8 cellular contexts compared by ENCODE assay signal in genomic region chr2:159615936-159616733, GRCh38. TPM values are rescaled to one million over a fixed set of nuclear protein-coding genes. Genes with fewer than 3 reads are reported as not detected.
DNase-seq lines count a peak whose midpoint lies in the region; ATAC-seq, FAIRE-seq and TF ChIP-seq lines count a peak whose summit lies in the region.

A gene with protein sequence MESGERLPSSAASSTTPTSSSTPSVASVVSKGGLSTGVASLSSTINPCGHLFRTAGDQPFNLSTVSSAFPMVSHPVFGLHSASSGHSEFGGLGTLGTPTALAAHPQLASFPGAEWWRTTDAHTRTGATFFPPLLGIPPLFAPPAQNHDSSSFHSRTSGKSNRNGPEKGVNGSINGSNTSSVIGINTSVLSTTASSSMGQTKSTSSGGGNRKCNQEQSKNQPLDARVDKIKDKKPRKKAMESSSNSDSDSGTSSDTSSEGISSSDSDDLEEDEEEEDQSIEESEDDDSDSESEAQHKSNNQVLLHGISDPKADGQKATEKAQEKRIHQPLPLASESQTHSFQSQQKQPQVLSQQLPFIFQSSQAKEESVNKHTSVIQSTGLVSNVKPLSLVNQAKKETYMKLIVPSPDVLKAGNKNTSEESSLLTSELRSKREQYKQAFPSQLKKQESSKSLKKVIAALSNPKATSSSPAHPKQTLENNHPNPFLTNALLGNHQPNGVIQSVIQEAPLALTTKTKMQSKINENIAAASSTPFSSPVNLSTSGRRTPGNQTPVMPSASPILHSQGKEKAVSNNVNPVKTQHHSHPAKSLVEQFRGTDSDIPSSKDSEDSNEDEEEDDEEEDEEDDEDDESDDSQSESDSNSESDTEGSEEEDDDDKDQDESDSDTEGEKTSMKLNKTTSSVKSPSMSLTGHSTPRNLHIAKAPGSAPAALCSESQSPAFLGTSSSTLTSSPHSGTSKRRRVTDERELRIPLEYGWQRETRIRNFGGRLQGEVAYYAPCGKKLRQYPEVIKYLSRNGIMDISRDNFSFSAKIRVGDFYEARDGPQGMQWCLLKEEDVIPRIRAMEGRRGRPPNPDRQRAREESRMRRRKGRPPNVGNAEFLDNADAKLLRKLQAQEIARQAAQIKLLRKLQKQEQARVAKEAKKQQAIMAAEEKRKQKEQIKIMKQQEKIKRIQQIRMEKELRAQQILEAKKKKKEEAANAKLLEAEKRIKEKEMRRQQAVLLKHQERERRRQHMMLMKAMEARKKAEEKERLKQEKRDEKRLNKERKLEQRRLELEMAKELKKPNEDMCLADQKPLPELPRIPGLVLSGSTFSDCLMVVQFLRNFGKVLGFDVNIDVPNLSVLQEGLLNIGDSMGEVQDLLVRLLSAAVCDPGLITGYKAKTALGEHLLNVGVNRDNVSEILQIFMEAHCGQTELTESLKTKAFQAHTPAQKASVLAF (N-terminal part only) (minus strand): TSS chr2:159616548. CDS start chr2:159478719, 137,829 bp downstream.

- no peaks in the 10 kb centered on the region for H3K27me3 ChIP-seq in endothelial cell of umbilical vein (ENCODE audit: control insufficient read depth in 2 of 2, insufficient read depth in 2 of 2, low read length in 2 of 2)

- peak within 1 kb of the TSS; percentile 100 for H3K4me2 ChIP-seq in endothelial cell of umbilical vein (ENCODE audit: insufficient read depth, low read length)

- CTCF ChIA-PET in endothelial cell of umbilical vein (lab: Charles Lee): interaction anchor here (0.9 to 2.2 kb wide), 6 partner anchors 18 to 330 kb away, joined by 3 to 7 read pairs (median 4); partner anchors contain the start of gene MARCHF7

- peak within 1 kb of the TSS; percentile 49 to 100 (median 100) for H3K4me3 ChIP-seq in endothelial cell of umbilical vein (replicated peaks in 1 of 3; ENCODE audit: insufficient read depth in 1 of 3, low read depth in 1 of 3, low read length in 3 of 3)

- H3K79me2 ChIP-seq in endothelial cell of umbilical vein (ENCODE audit: control insufficient read depth, insufficient read depth, low read length): peaks cover 24% of the 10 kb centered on the region

- no peak for TF ChIP-seq CTCF in endothelial cell of umbilical vein (IDR thresholded peaks at IDR 0.05; ENCODE audit: extremely low read depth in 1 of 2, insufficient read depth in 1 of 2, low read depth in 1 of 2, low read length in 2 of 2)

- H3K4me1 ChIP-seq in endothelial cell of umbilical vein (ENCODE audit: control insufficient read depth, extremely low read depth, insufficient read depth, low read length): peaks cover 30% of the 10 kb centered on the region

- intact Hi-C loops in endothelial cell of umbilical vein (cut with micrococcal nuclease): loop anchor here (1.0 to 10.0 kb wide), 5 partner anchors 96 to 349 kb away; partner anchors contain the start of gene MARCHF7

- H3K36me3 ChIP-seq in endothelial cell of umbilical vein (ENCODE audit: control insufficient read depth in 2 of 2, extremely low read depth in 1 of 2, insufficient read depth in 2 of 2, low read length in 2 of 2): no peaks in the 10 kb centered on the region

- BruUV-seq in endothelial cell of umbilical vein (replicated peaks; lab: Mats Ljungman, UMichigan): TSS peak; percentile 75

- no peaks in the 10 kb centered on the region for H3K9me3 ChIP-seq in endothelial cell of umbilical vein (replicated peaks; ENCODE audit: control insufficient read depth, insufficient read depth, low read length)

- peak; percentile 39 to 46 for DNase-seq in AML-193 (lab: John Stamatoyannopoulos, UW)
- peak; percentile 76 for DNase-seq in NCI-H2171 treated with DMSO at 0.1 percent for 48 hours (lab: John Stamatoyannopoulos, UW)
- DNase-seq in activated CD4-positive, alpha-beta T cell treated with anti-CD3 and anti-CD28 coated beads, Interleukin-2, amount 50 U/mL, for 48 hours: peak; percentile 30 to 38
- DNase-seq in endothelial cell of umbilical vein (ENCODE audit: low read depth, low spot score): peak; percentile 88
- peak; percentile 73 to 89 for DNase-seq in lung microvascular endothelial cell (ENCODE audit: low read depth in 2 of 2)

- no peaks in the 10 kb centered on the region for H3K9me3 Mint-ChIP-seq in stimulated activated memory B cell treated with anti-CD40 and anti-IgM and Interleukin-4, amounts not matched to agents 10 μg/mL and 1 μg/mL and 100 μg/mL, for 72 hours

- no peaks in the 10 kb centered on the region for H3K27me3 Mint-ChIP-seq in stimulated activated memory B cell treated with anti-CD40 and anti-IgM and Interleukin-4, amounts not matched to agents 10 μg/mL and 1 μg/mL and 100 μg/mL, for 72 hours

- H2AFZ ChIP-seq in endothelial cell of umbilical vein (ENCODE audit: low read depth, low read length): peak within 1 kb of the TSS; percentile 25

- dilution Hi-C loops in endothelial cell of umbilical vein (cut with MboI; ENCODE audit: extremely low pct_ligation_motif_present, low sequenced_read_pairs): loop anchor here (25.0 kb wide), 1 partner anchor 96 kb away; the partner anchor contains the start of gene MARCHF7

- no peaks in the 10 kb centered on the region for H3K9me1 ChIP-seq in endothelial cell of umbilical vein (replicated peaks; ENCODE audit: control insufficient read depth, extremely low read depth, insufficient read depth, low read length)

- ATAC-seq in GM18517 (IDR thresholded peaks at IDR 0.05; ENCODE audit: unreplicated experiment) (peak; percentile 28), HG02981 (IDR thresholded peaks at IDR 0.05; ENCODE audit: unreplicated experiment) (peak; percentile 39)
- peak; percentile 80 for ATAC-seq in stimulated activated memory B cell treated with anti-CD40 and anti-IgM and Interleukin-4, amounts not matched to agents 10 μg/mL and 1 μg/mL and 100 μg/mL, for 72 hours

- H3K27ac Mint-ChIP-seq in stimulated activated memory B cell treated with anti-CD40 and anti-IgM and Interleukin-4, amounts not matched to agents 10 μg/mL and 1 μg/mL and 100 μg/mL, for 72 hours: peak within 1 kb of the TSS; percentile 72

- no peaks in the 10 kb centered on the region for H3K36me3 Mint-ChIP-seq in stimulated activated memory B cell treated with anti-CD40 and anti-IgM and Interleukin-4, amounts not matched to agents 10 μg/mL and 1 μg/mL and 100 μg/mL, for 72 hours

- H3K9ac ChIP-seq in endothelial cell of umbilical vein (replicated peaks; ENCODE audit: extremely low read depth, insufficient read depth, low read length): peak within 1 kb of the TSS; percentile 100

- no peaks in the 10 kb centered on the region for H4K20me1 ChIP-seq in endothelial cell of umbilical vein (replicated peaks; ENCODE audit: control insufficient read depth, extremely low read depth, insufficient read depth, low read length)

- POLR2A ChIA-PET in endothelial cell of umbilical vein (lab: Charles Lee): interaction anchor here (0.6 to 1.4 kb wide), 11 partner anchors 10 to 772 kb away, joined by 3 to 15 read pairs (median 3); partner anchors contain the start of gene MARCHF7

- peaks cover 16% of the 10 kb centered on the region for H3K4me1 Mint-ChIP-seq in stimulated activated memory B cell treated with anti-CD40 and anti-IgM and Interleukin-4, amounts not matched to agents 10 μg/mL and 1 μg/mL and 100 μg/mL, for 72 hours

- peak within 1 kb of the TSS; percentile 78 for H3K4me3 Mint-ChIP-seq in stimulated activated memory B cell treated with anti-CD40 and anti-IgM and Interleukin-4, amounts not matched to agents 10 μg/mL and 1 μg/mL and 100 μg/mL, for 72 hours

- H3K27ac ChIP-seq in endothelial cell of umbilical vein (ENCODE audit: insufficient read depth, low read depth, low read length): peak within 1 kb of the TSS; percentile 100

- FAIRE-seq in endothelial cell of umbilical vein (lab: Jason Lieb, UNC): peak; percentile 76

- peak; percentile 58 for TF ChIP-seq POLR2A in endothelial cell of umbilical vein (IDR thresholded peaks at IDR 0.05; ENCODE audit: low read depth, low read length)

TF ChIP-seq in endothelial cell of umbilical vein, 7 proteins besides CTCF, POLR2A, EP300 and RAD21:
- TF ChIP-seq POLR2AphosphoS5 (IDR thresholded peaks at IDR 0.05; ENCODE audit: insufficient read depth, low read depth, low read length): peak; percentile 51
- TF ChIP-seq MYC (IDR thresholded peaks at IDR 0.05; ENCODE audit: low read depth, low read length): no peak

RNA-seq across cellular contexts. Expression of the gene that starts here (rescaled TPM):
- total RNA-seq in endothelial cell of umbilical vein (69.8 and 73.8 TPM in 2 replicates), lung microvascular endothelial cell (45.8 and 68.8 TPM in 2 replicates)
- polyA plus RNA-seq in endothelial cell of umbilical vein: 22.1 and 24.9 TPM in 2 replicates
- 16.8 and 17.9 TPM in 2 replicates for polyA plus RNA-seq in endothelial cell of umbilical vein (2011; cell fraction: cytosol; rRNA removed)
- 85.7 and 110 TPM in 2 replicates for polyA plus RNA-seq in endothelial cell of umbilical vein (2011; cell fraction: nucleus; rRNA removed)
- 53.1 and 53.7 TPM in 2 replicates for polyA plus RNA-seq in endothelial cell of umbilical vein (2012)
- polyA minus RNA-seq in endothelial cell of umbilical vein: 215 and 235 TPM in 2 replicates
- 23.7 TPM for polyA minus RNA-seq in endothelial cell of umbilical vein (2011; cell fraction: cytosol; rRNA and poly(A)+ RNA removed)
- 307 and 447 TPM in 2 replicates for polyA minus RNA-seq in endothelial cell of umbilical vein (2011; cell fraction: nucleus; rRNA and poly(A)+ RNA removed)

Comparison
In these comparisons a context has a peak if more than half of its experiments do, and no peak if none do; other contexts are left out.
1. Peak in every context shown above with its lines: DNase-seq, ATAC-seq, H3K4me3 ChIP-seq and H3K27ac ChIP-seq.
2. DNase-seq: peak in every context shown above with its lines; median percentile 88 in endothelial cell of umbilical vein; 81 in lung microvascular endothelial cell; 76 in NCI-H2171 treated with DMSO at 0.1 percent for 48 hours; 42 in AML-193; 34 in activated CD4-positive, alpha-beta T cell treated with anti-CD3 and anti-CD28 coated beads, Interleukin-2, amount 50 U/mL, for 48 hours.
3. ATAC-seq: peak in every context shown above with its lines; median percentile 80 in stimulated activated memory B cell treated with anti-CD40 and anti-IgM and Interleukin-4, amounts not matched to agents 10 μg/mL and 1 μg/mL and 100 μg/mL, for 72 hours; 39 in HG02981; 28 in GM18517.